21 cellular contexts compared by ENCODE assay signal in the genomic region with DNA sequence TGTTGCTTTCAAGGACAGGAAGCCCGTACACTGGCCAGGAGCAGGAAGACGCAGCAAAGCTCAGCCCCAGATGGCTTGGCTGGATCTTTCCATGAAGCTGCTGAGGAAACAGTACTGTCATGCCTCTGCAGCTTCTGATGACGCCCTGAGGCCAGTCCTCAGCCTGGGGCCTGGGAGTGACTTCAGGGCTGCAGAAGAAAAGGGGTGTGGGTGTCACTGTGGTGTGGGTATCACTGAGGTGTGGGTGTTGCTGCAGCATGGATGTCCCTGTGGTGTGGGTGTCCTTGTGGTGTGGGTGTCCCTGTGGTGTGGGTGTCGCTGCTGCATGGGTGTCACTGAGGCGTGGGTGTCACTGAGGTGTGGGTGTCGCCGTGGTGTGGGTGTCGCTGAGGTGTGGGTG. TPM values are rescaled to one million over a fixed set of nuclear protein-coding genes. Genes with fewer than 3 reads are reported as not detected.
A peak's percentile ranks its signal among the peaks of the same experiment; 100 is the strongest.
DNase-seq lines count a peak whose midpoint lies in the region; ATAC-seq and TF ChIP-seq lines count a peak whose summit lies in the region.
"Had no signal": no experiment of that assay in that cellular context is flagged by ENCODE, and none has a peak within 500 bp of the region (broad histone marks: within the 10 kb centered on the region; RNA-seq: fewer than 3 reads in every experiment).

No MANE protein-coding gene starts in this region.

- no peak overlapping the region for H3K4me3 ChIP-seq in CD8-positive, alpha-beta T cell (ENCODE audit: low read depth, low read length)
- H3K4me3 ChIP-seq in mesenchymal stem cell (ENCODE audit: insufficient read depth in 1 of 2, low read depth in 1 of 2, low read length in 2 of 2), result no peak overlapping the region
- H3K4me3 ChIP-seq: ascending aorta, lower lobe of right lung, upper lobe of right lung had no signal

- H3K4me2 ChIP-seq in mesenchymal stem cell (ENCODE audit: low read length, poor library complexity, severe bottlenecking), result no peak overlapping the region

- peaks cover 4% of the 10 kb centered on the region for H3K4me1 Mint-ChIP-seq in activated CD4-positive, alpha-beta T cell treated with anti-CD3 and anti-CD28 coated beads for 36 hours
- H3K4me1 Mint-ChIP-seq in CD8-positive, alpha-beta T cell (ENCODE audit: low read depth), result peaks cover 14% of the 10 kb centered on the region
- H3K4me1 Mint-ChIP-seq in activated T-helper 17 cell treated with anti-CD3 and anti-CD28 coated beads, Interleukin-2, amount 50 U/mL, for 72 hours, result peaks cover 5% of the 10 kb centered on the region

- H2BK15ac ChIP-seq in mesenchymal stem cell (ENCODE audit: low read depth, poor library complexity, severe bottlenecking), result no peak overlapping the region

- no peak overlapping the region for H2BK12ac ChIP-seq in mesenchymal stem cell (ENCODE audit: low read length in 2 of 2)

- no peaks in the 10 kb centered on the region for H3K79me1 ChIP-seq in mesenchymal stem cell (replicated peaks; ENCODE audit: low read length, poor library complexity, severe bottlenecking)

- H3K36me3 ChIP-seq in CD8-positive, alpha-beta T cell (ENCODE audit: insufficient read depth, low read length), result no peaks in the 10 kb centered on the region
- H3K36me3 ChIP-seq in mesenchymal stem cell (ENCODE audit: control insufficient read depth in 1 of 2, insufficient read depth in 2 of 2, low read depth in 1 of 2, low read length in 2 of 2), result peaks cover 0 to 6% of the 10 kb centered on the region in 2 experiments
- H3K36me3 ChIP-seq: ascending aorta, BE2C, lower lobe of right lung, upper lobe of right lung had no signal

- CTCF ChIA-PET in activated CD4-positive, alpha-beta T cell treated with anti-CD3 and anti-CD28 coated beads for 36 hours (lab: Charles Lee), result no interaction called here
- CTCF ChIA-PET in CD8-positive, alpha-beta T cell (lab: Charles Lee), result no interaction called here

- TF ChIP-seq CTCF in CD8-positive, alpha-beta T cell (IDR thresholded peaks at IDR 0.05), result no peak

- no peak overlapping the region for H3K27ac Mint-ChIP-seq in activated CD4-positive, alpha-beta T cell treated with anti-CD3 and anti-CD28 coated beads for 36 hours
- H3K27ac Mint-ChIP-seq in CD8-positive, alpha-beta T cell, result peak overlapping the region; percentile 75
- peak overlapping the region; percentile 89 for H3K27ac Mint-ChIP-seq in activated T-helper 17 cell treated with anti-CD3 and anti-CD28 coated beads, Interleukin-2, amount 50 U/mL, for 72 hours
- H3K27ac Mint-ChIP-seq: H9 had no signal

- no peak overlapping the region for H3K27ac ChIP-seq in CD8-positive, alpha-beta T cell (ENCODE audit: low read depth, low read length)
- no peak overlapping the region for H3K27ac ChIP-seq in mesenchymal stem cell (ENCODE audit: low read length, poor library complexity, severe bottlenecking)
- H3K27ac ChIP-seq: 22Rv1, ascending aorta, lower lobe of right lung, parathyroid adenoma, upper lobe of right lung had no signal

- peak overlapping the region; percentile 23 for H4K91ac ChIP-seq in mesenchymal stem cell (ENCODE audit: low read length)

- no peak overlapping the region for H3K18ac ChIP-seq in mesenchymal stem cell (ENCODE audit: low read depth in 1 of 2, low read length in 2 of 2)

- H2AFZ ChIP-seq in mesenchymal stem cell (ENCODE audit: low read depth, low read length), result no peak overlapping the region
- H2AFZ ChIP-seq: parathyroid adenoma had no signal

- no peak for DNase-seq in activated CD4-positive, alpha-beta T cell treated with anti-CD3 and anti-CD28 coated beads for 36 hours
- no peak for DNase-seq in activated CD4-positive, alpha-beta T cell treated with anti-CD3 and anti-CD28 coated beads, Interleukin-2, amount 50 U/mL, for 48 hours
- peak in 1 of 7 experiments; percentile 70 for DNase-seq in CD8-positive, alpha-beta T cell
- no peak for DNase-seq in mesenchymal stem cell
- no peak for DNase-seq in NCI-H69 (lab: John Stamatoyannopoulos, UW)
- no peak for DNase-seq in SHP77 (lab: John Stamatoyannopoulos, UW)
- DNase-seq in RKO (ENCODE audit: low spot score), result no peak
- DNase-seq: BE2C; GDM1; H9; hippocampal formation; lower lobe of right lung; NCI-H1417; NCI-H526; stimulated activated naive CD4-positive, alpha-beta T cell treated with Interleukin-2 at 50 U/mL for 16 hours; upper lobe of right lung had no signal

- H2BK5ac ChIP-seq in mesenchymal stem cell (ENCODE audit: low read depth, low read length, poor library complexity, severe bottlenecking), result no peak overlapping the region

- H3K27me3 Mint-ChIP-seq in activated CD4-positive, alpha-beta T cell treated with anti-CD3 and anti-CD28 coated beads for 36 hours, result peaks cover 8% of the 10 kb centered on the region
- H3K27me3 Mint-ChIP-seq in CD8-positive, alpha-beta T cell (ENCODE audit: low read depth), result peaks cover 9% of the 10 kb centered on the region
- peaks cover 17% of the 10 kb centered on the region for H3K27me3 Mint-ChIP-seq in activated T-helper 17 cell treated with anti-CD3 and anti-CD28 coated beads, Interleukin-2, amount 50 U/mL, for 72 hours

- no peak overlapping the region for H3K4me3 Mint-ChIP-seq in activated CD4-positive, alpha-beta T cell treated with anti-CD3 and anti-CD28 coated beads for 36 hours
- H3K4me3 Mint-ChIP-seq in CD8-positive, alpha-beta T cell, result peak overlapping the region; percentile 26
- H3K4me3 Mint-ChIP-seq in activated T-helper 17 cell treated with anti-CD3 and anti-CD28 coated beads, Interleukin-2, amount 50 U/mL, for 72 hours, result peak overlapping the region; percentile 33
- H3K4me3 Mint-ChIP-seq: H9 had no signal

- no peak overlapping the region for H4K8ac ChIP-seq in mesenchymal stem cell (ENCODE audit: low read length)

- POLR2A ChIA-PET in activated CD4-positive, alpha-beta T cell treated with anti-CD3 and anti-CD28 coated beads for 36 hours (lab: Charles Lee), result no interaction called here
- POLR2A ChIA-PET in CD8-positive, alpha-beta T cell (lab: Charles Lee), result no interaction called here

- intact Hi-C loops in activated CD4-positive, alpha-beta T cell treated with anti-CD3 and anti-CD28 coated beads for 36 hours (cut with DNase I, micrococcal nuclease), result no loop called here
- intact Hi-C loops in CD8-positive, alpha-beta T cell (cut with DNase I, micrococcal nuclease), result loop anchor here in 1 of 2 experiments (1.0 kb wide), 1 partner anchor 55 kb away; no protein-coding TSS in a partner anchor

- H3K14ac ChIP-seq in mesenchymal stem cell (ENCODE audit: low read length in 2 of 2), result peak overlapping the region in 1 of 2 experiments; percentile 76

- no peaks in the 10 kb centered on the region for H3K9me3 ChIP-seq in CD8-positive, alpha-beta T cell (ENCODE audit: low read length)
- H3K9me3 ChIP-seq in mesenchymal stem cell (ENCODE audit: control insufficient read depth, low read length), result no peaks in the 10 kb centered on the region
- H3K9me3 ChIP-seq: ascending aorta, BE2C, lower lobe of right lung, upper lobe of right lung had no signal

- H3K4me1 ChIP-seq in CD8-positive, alpha-beta T cell (ENCODE audit: insufficient read depth, low read length), result peaks cover 1% of the 10 kb centered on the region
- peaks cover 7% of the 10 kb centered on the region for H3K4me1 ChIP-seq in mesenchymal stem cell (ENCODE audit: control insufficient read depth, insufficient read depth, low read depth, low read length)
- H3K4me1 ChIP-seq: BE2C, parathyroid adenoma had no signal

- H3K9me3 Mint-ChIP-seq in activated CD4-positive, alpha-beta T cell treated with anti-CD3 and anti-CD28 coated beads for 36 hours (ENCODE audit: low read depth), result no peaks in the 10 kb centered on the region
- no peaks in the 10 kb centered on the region for H3K9me3 Mint-ChIP-seq in CD8-positive, alpha-beta T cell
- H3K9me3 Mint-ChIP-seq in activated T-helper 17 cell treated with anti-CD3 and anti-CD28 coated beads, Interleukin-2, amount 50 U/mL, for 72 hours, result no peaks in the 10 kb centered on the region
- H3K9me3 Mint-ChIP-seq: H9 had no signal

- peak; percentile 44 for ATAC-seq in activated CD4-positive, alpha-beta T cell treated with anti-CD3 and anti-CD28 coated beads for 36 hours
- peak; percentile 72 for ATAC-seq in CD8-positive, alpha-beta T cell
- peak; percentile 70 for ATAC-seq in activated T-helper 17 cell treated with anti-CD3 and anti-CD28 coated beads, Interleukin-2, amount 50 U/mL, for 72 hours (replicated peaks)
- ATAC-seq: sciatic nerve had no signal

- H3K23ac ChIP-seq in mesenchymal stem cell (ENCODE audit: low read length in 2 of 2), result no peak overlapping the region

- H3K36me3 Mint-ChIP-seq in activated CD4-positive, alpha-beta T cell treated with anti-CD3 and anti-CD28 coated beads for 36 hours (ENCODE audit: low read depth), result no peaks in the 10 kb centered on the region
- no peaks in the 10 kb centered on the region for H3K36me3 Mint-ChIP-seq in CD8-positive, alpha-beta T cell
- H3K36me3 Mint-ChIP-seq in activated T-helper 17 cell treated with anti-CD3 and anti-CD28 coated beads, Interleukin-2, amount 50 U/mL, for 72 hours (ENCODE audit: low read depth), result peaks cover 7% of the 10 kb centered on the region

- H3K4ac ChIP-seq in mesenchymal stem cell (ENCODE audit: low read depth in 1 of 2, low read length in 2 of 2), result no peak overlapping the region

- H2AK5ac ChIP-seq in mesenchymal stem cell (ENCODE audit: low read length, severe bottlenecking), result no peak overlapping the region

- H2BK120ac ChIP-seq in mesenchymal stem cell (ENCODE audit: low read depth, low read length), result no peak overlapping the region

- no peak overlapping the region for H3K9ac ChIP-seq in mesenchymal stem cell (ENCODE audit: low read length)
- H3K9ac ChIP-seq: parathyroid adenoma had no signal

- WGBS in mesenchymal stem cell, result 53% methylated on average over 8 of the region's 8 CpGs

- no peaks in the 10 kb centered on the region for H3K27me3 ChIP-seq in CD8-positive, alpha-beta T cell (ENCODE audit: insufficient read depth, low read length)
- H3K27me3 ChIP-seq in mesenchymal stem cell (ENCODE audit: control insufficient read depth in 1 of 2, insufficient read depth in 1 of 2, low read length in 2 of 2), result no peaks in the 10 kb centered on the region
- H3K27me3 ChIP-seq: ascending aorta, upper lobe of right lung had no signal

RNA-seq across cellular contexts. Expression of gene GAS6, which starts 12.0 kb away (rescaled TPM):
- under 1 TPM; 0.54 to 0.73 TPM for total RNA-seq in activated CD4-positive, alpha-beta T cell treated with anti-CD3 and anti-CD28 coated beads for 36 hours
- 1 to 10 TPM; 1.2 TPM for total RNA-seq in CD8-positive, alpha-beta T cell
- under 1 TPM; 0.56 to 0.58 TPM for total RNA-seq in activated T-helper 17 cell treated with anti-CD3 and anti-CD28 coated beads, Interleukin-2, amount 50 U/mL, for 72 hours
- 126 TPM for polyA plus RNA-seq in mesenchymal stem cell (2013, experiment 1 of 2)
- 127 TPM for polyA plus RNA-seq in mesenchymal stem cell (2013, experiment 2 of 2)
